18 cellular contexts compared by ENCODE assay signal in the genomic region with DNA sequence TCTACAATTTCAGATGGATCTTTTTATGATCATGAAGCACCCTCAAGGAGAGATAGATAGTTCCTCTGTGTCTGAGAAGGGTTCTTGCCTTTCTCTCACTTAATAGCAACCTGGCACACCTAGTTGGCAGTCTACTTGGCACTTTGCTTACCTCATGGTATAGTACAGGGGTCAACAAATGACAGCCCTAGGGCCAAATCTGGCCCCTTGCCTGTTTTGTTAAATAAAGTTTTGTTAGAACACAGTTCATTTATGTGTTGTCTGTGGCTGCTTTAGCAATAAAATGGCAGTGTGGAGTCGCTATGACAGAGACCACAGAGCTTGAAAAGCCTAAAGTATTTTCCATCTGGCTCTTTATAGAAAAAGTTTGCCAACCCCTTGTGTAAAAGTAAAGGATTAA.
"Had no signal": no experiment of that assay in that cellular context is flagged by ENCODE, and none has a peak within 500 bp of the region (broad histone marks: within the 10 kb centered on the region; RNA-seq: fewer than 3 reads in every experiment).

No MANE protein-coding gene starts in this region.

- H3K27ac ChIP-seq: suprapubic skin, tibial artery, vagina had no signal

- FAIRE-seq: keratinocyte had no signal

- DNase-seq: cortex of kidney; dorsolateral prefrontal cortex; effector CD8-positive, alpha-beta T cell; foreskin melanocyte; immature natural killer cell; naive thymus-derived CD4-positive, alpha-beta T cell; nephron progenitor cell; posterior cingulate gyrus; stimulated activated CD4-positive, alpha-beta T cell treated with anti-CD3 and anti-CD28 coated beads, Interleukin-2, amount 100 ng/mL, for 48 hours; stimulated activated naive CD8-positive, alpha-beta T cell treated with anti-CD3 and anti-CD28 coated beads, Interleukin-15, Interleukin-2, amounts not matched to agents 100 U/mL and 50 U/mL, for 24 hours; tibial artery; upper lobe of left lung had no signal

- H3K4me3 Mint-ChIP-seq: immature natural killer cell; naive thymus-derived CD4-positive, alpha-beta T cell; nephron progenitor cell had no signal

- ATAC-seq: left ventricle myocardium superior; naive thymus-derived CD4-positive, alpha-beta T cell; stimulated activated naive CD8-positive, alpha-beta T cell treated with anti-CD3 and anti-CD28 coated beads, Interleukin-15, Interleukin-2, amounts not matched to agents 100 U/mL and 50 U/mL, for 24 hours had no signal

- H3K27me3 ChIP-seq: dorsolateral prefrontal cortex, right atrium auricular region, suprapubic skin, upper lobe of left lung, vagina had no signal

- H3K4me3 ChIP-seq: dorsolateral prefrontal cortex, right atrium auricular region, smooth muscle cell, suprapubic skin, tibial artery, upper lobe of left lung, vagina had no signal

- H3K36me3 Mint-ChIP-seq: immature natural killer cell; naive thymus-derived CD4-positive, alpha-beta T cell had no signal

- H3K9me3 ChIP-seq: right atrium auricular region, suprapubic skin, tibial artery, upper lobe of left lung, vagina had no signal

- H3K4me1 Mint-ChIP-seq: immature natural killer cell; naive thymus-derived CD4-positive, alpha-beta T cell had no signal

- H3K4me2 ChIP-seq: smooth muscle cell had no signal

- H3K27me3 Mint-ChIP-seq: naive thymus-derived CD4-positive, alpha-beta T cell had no signal

- H3K27ac Mint-ChIP-seq: immature natural killer cell; naive thymus-derived CD4-positive, alpha-beta T cell had no signal

- H3K36me3 ChIP-seq: right atrium auricular region, suprapubic skin, tibial artery, upper lobe of left lung, vagina had no signal

- H3K9me3 Mint-ChIP-seq: immature natural killer cell; naive thymus-derived CD4-positive, alpha-beta T cell; nephron progenitor cell had no signal
